8 cellular contexts compared by ENCODE assay signal in genomic region chr12:123062682-123063426, GRCh38.
A peak's percentile ranks its signal among the peaks of the same experiment; 100 is the strongest.
DNase-seq lines count a peak whose midpoint lies in the region; ATAC-seq, FAIRE-seq and TF ChIP-seq lines count a peak whose summit lies in the region.

No MANE protein-coding gene starts in this region.

- H3K4me1 ChIP-seq in duodenal mucosa (ENCODE audit: control insufficient read depth in 1 of 2, insufficient read depth in 2 of 2, low read length in 2 of 2) = peaks cover 48 to 64% of the 10 kb centered on the region in 2 donors
- peaks cover 18 to 25% (median 22%) of the 10 kb centered on the region in 3 donors for H3K4me1 ChIP-seq in pancreas

- H3K9me3 ChIP-seq in duodenal mucosa (ENCODE audit: control insufficient read depth in 1 of 2, low read length in 2 of 2) = no peaks in the 10 kb centered on the region
- H3K9me3 ChIP-seq in pancreas = no peaks in the 10 kb centered on the region

- TF ChIP-seq CTCF in pancreas (IDR thresholded peaks at IDR 0.05) = no peak

- no peak overlapping the region for H3K4me3 ChIP-seq in duodenal mucosa (ENCODE audit: low read depth in 1 of 2, low read length in 2 of 2)
- H3K4me3 ChIP-seq in pancreas = no peak overlapping the region

- peak; percentile 77 to 87 (median 82) for ATAC-seq in pancreas
- ATAC-seq in HG02571 (IDR thresholded peaks at IDR 0.05; ENCODE audit: unreplicated experiment) = no peak
- no peak for ATAC-seq in HG02759 (IDR thresholded peaks at IDR 0.05; ENCODE audit: unreplicated experiment)

- H3K27me3 ChIP-seq in duodenal mucosa (ENCODE audit: control insufficient read depth in 1 of 2, insufficient read depth in 2 of 2, low read length in 2 of 2) = no peaks in the 10 kb centered on the region
- H3K27me3 ChIP-seq in pancreas = no peaks in the 10 kb centered on the region

- peak; percentile 60 for DNase-seq in GM04504 (ENCODE audit: low read depth)
- peak; percentile 64 for DNase-seq in NOMO-1 treated with DMSO at 0.1 percent for 48 hours (lab: John Stamatoyannopoulos, UW; ENCODE audit: unreplicated experiment)
- peak in 4 of 6 donors; percentile 47 to 74 (median 56) for DNase-seq in pancreas
- no peak for DNase-seq in NCI-H1048 (lab: John Stamatoyannopoulos, UW)
- DNase-seq in DMS153 (lab: John Stamatoyannopoulos, UW) = no peak

- no peak for FAIRE-seq in pancreas (lab: Jason Lieb, UNC)

- peak overlapping the region; percentile 10 to 12 for H3K9ac ChIP-seq in duodenal mucosa (ENCODE audit: low read depth in 1 of 2, low read length in 2 of 2)

- peak overlapping the region; percentile 35 for H3K27ac ChIP-seq in duodenal mucosa (ENCODE audit: low read depth, low read length)
- H3K27ac ChIP-seq in pancreas = peak overlapping the region; percentile 54 to 69 (median 62)

- intact Hi-C loops in pancreas (cut with DNase I) = no loop called here

- 10 to 17% methylated on average over 8 of the region's 8 CpGs for WGBS in pancreas, 2 donors

- no peaks in the 10 kb centered on the region for H3K36me3 ChIP-seq in duodenal mucosa (ENCODE audit: control insufficient read depth in 1 of 2, insufficient read depth in 2 of 2, low read length in 2 of 2)
- H3K36me3 ChIP-seq in pancreas = no peaks in the 10 kb centered on the region

Comparison
In these comparisons a context has a peak if more than half of its experiments do, and no peak if none do; other contexts are left out.
1. DNase-seq: peak in GM04504 (single experiment), NOMO-1 treated with DMSO at 0.1 percent for 48 hours (single experiment) and pancreas (4 of 6); none in NCI-H1048 (single experiment) and DMS153 (single experiment).
2. ATAC-seq: peak in pancreas (4 of 4); none in HG02571 (single experiment) and HG02759 (single experiment).